Comparison of ENCODE assay signal across 15 cellular contexts in genomic region chr1:51372561-51372960, GRCh38. TPM values are rescaled to one million over a fixed set of nuclear protein-coding genes. Genes with fewer than 3 reads are reported as not detected.
DNase-seq lines count a peak whose midpoint lies in the region; ATAC-seq and TF ChIP-seq lines count a peak whose summit lies in the region.
"Had no signal": no experiment of that assay in that cellular context is flagged by ENCODE, and none has a peak within 500 bp of the region (broad histone marks: within the 10 kb centered on the region; RNA-seq: fewer than 3 reads in every experiment).

No MANE protein-coding gene starts in this region.

- H3K27me3 Mint-ChIP-seq in activated T-cell treated with anti-CD3 and anti-CD28 coated beads, Interleukin-2, amount 50 U/mL, for 24 hours: no peaks in the 10 kb centered on the region
- no peaks in the 10 kb centered on the region for H3K27me3 Mint-ChIP-seq in activated T-helper 17 cell treated with anti-CD3 and anti-CD28 coated beads, Interleukin-2, amount 50 U/mL, for 72 hours
- no peaks in the 10 kb centered on the region for H3K27me3 Mint-ChIP-seq in nephron progenitor cell (ENCODE audit: low read depth, poor library complexity)
- H3K27me3 Mint-ChIP-seq: CD4-positive, alpha-beta T cell had no signal

- H3K4me3 ChIP-seq in HAP-1: no peak overlapping the region
- H3K4me3 ChIP-seq: BLaER1 treated with 17β-estradiol and CSF1 and Interleukin-3, amounts not matched to agents 10 nM and 100 nM had no signal

- H3K4me1 Mint-ChIP-seq in activated T-cell treated with anti-CD3 and anti-CD28 coated beads, Interleukin-2, amount 50 U/mL, for 24 hours (ENCODE audit: low read depth): peaks cover 3% of the 10 kb centered on the region
- peaks cover 2% of the 10 kb centered on the region for H3K4me1 Mint-ChIP-seq in activated T-helper 17 cell treated with anti-CD3 and anti-CD28 coated beads, Interleukin-2, amount 50 U/mL, for 72 hours
- peaks cover 5% of the 10 kb centered on the region for H3K4me1 Mint-ChIP-seq in nephron progenitor cell
- H3K4me1 Mint-ChIP-seq: H9 had no signal

- in situ Hi-C loops in HAP-1 (cut with MboI; ENCODE audit: low sequenced_read_pairs): no loop called here

- no peak for TF ChIP-seq CTCF in nephron progenitor cell (IDR thresholded peaks at IDR 0.05)

- no peaks in the 10 kb centered on the region for H3K9me3 ChIP-seq in HAP-1

- H3K27ac Mint-ChIP-seq in activated T-cell treated with anti-CD3 and anti-CD28 coated beads, Interleukin-2, amount 50 U/mL, for 24 hours: peak overlapping the region; percentile 47
- H3K27ac Mint-ChIP-seq in activated T-helper 17 cell treated with anti-CD3 and anti-CD28 coated beads, Interleukin-2, amount 50 U/mL, for 72 hours: peak overlapping the region; percentile 74
- peak overlapping the region; percentile 19 for H3K27ac Mint-ChIP-seq in nephron progenitor cell
- H3K27ac Mint-ChIP-seq: CD4-positive, alpha-beta T cell; H9 had no signal

- no peaks in the 10 kb centered on the region for H3K9me3 Mint-ChIP-seq in activated T-cell treated with anti-CD3 and anti-CD28 coated beads, Interleukin-2, amount 50 U/mL, for 24 hours
- H3K9me3 Mint-ChIP-seq in activated T-helper 17 cell treated with anti-CD3 and anti-CD28 coated beads, Interleukin-2, amount 50 U/mL, for 72 hours: no peaks in the 10 kb centered on the region
- H3K9me3 Mint-ChIP-seq in nephron progenitor cell: peaks cover 24% of the 10 kb centered on the region
- H3K9me3 Mint-ChIP-seq: CD4-positive, alpha-beta T cell; H9 had no signal

- H3K36me3 ChIP-seq in HAP-1 (replicated peaks): peaks cover 7% of the 10 kb centered on the region

- H3K36me3 Mint-ChIP-seq in activated T-cell treated with anti-CD3 and anti-CD28 coated beads, Interleukin-2, amount 50 U/mL, for 24 hours (ENCODE audit: low read depth): peaks cover 68% of the 10 kb centered on the region
- peaks cover 65% of the 10 kb centered on the region for H3K36me3 Mint-ChIP-seq in activated T-helper 17 cell treated with anti-CD3 and anti-CD28 coated beads, Interleukin-2, amount 50 U/mL, for 72 hours (ENCODE audit: low read depth)
- H3K36me3 Mint-ChIP-seq in nephron progenitor cell (ENCODE audit: low read depth): peaks cover 41% of the 10 kb centered on the region

- no peaks in the 10 kb centered on the region for H3K4me1 ChIP-seq in HAP-1
- H3K4me1 ChIP-seq: BLaER1 treated with 17β-estradiol and CSF1 and Interleukin-3, amounts not matched to agents 10 nM and 100 nM had no signal

- H3K27me3 ChIP-seq in HAP-1 (ENCODE audit: low read depth): no peaks in the 10 kb centered on the region
- H3K27me3 ChIP-seq: BLaER1 treated with 17β-estradiol and CSF1 and Interleukin-3, amounts not matched to agents 10 nM and 100 nM had no signal

- DNase-seq in activated T-cell treated with anti-CD3 and anti-CD28 coated beads, Interleukin-2, amount 50 U/mL, for 24 hours: no peak
- no peak for DNase-seq in activated T-cell treated with anti-CD3 and anti-CD28 coated beads, Interleukin-2, amount 50 U/mL, for 48 hours
- no peak for DNase-seq in nephron progenitor cell
- no peak for DNase-seq in HAP-1 (ENCODE audit: low spot score in 2 of 2)
- no peak for DNase-seq in NCI-H1105 treated with DMSO at 0.1 percent for 48 hours (lab: John Stamatoyannopoulos, UW)
- no peak for DNase-seq in COLO829 (ENCODE audit: low spot score)
- DNase-seq: ACHN; CD4-positive, alpha-beta T cell; DMS79; GDM1; GOT3; H9 had no signal

- H3K4me3 Mint-ChIP-seq in activated T-cell treated with anti-CD3 and anti-CD28 coated beads, Interleukin-2, amount 50 U/mL, for 24 hours: no peak overlapping the region
- H3K4me3 Mint-ChIP-seq in activated T-helper 17 cell treated with anti-CD3 and anti-CD28 coated beads, Interleukin-2, amount 50 U/mL, for 72 hours: no peak overlapping the region
- H3K4me3 Mint-ChIP-seq in nephron progenitor cell: no peak overlapping the region
- H3K4me3 Mint-ChIP-seq: CD4-positive, alpha-beta T cell; H9 had no signal

- peak; percentile 40 for ATAC-seq in activated T-helper 17 cell treated with anti-CD3 and anti-CD28 coated beads, Interleukin-2, amount 50 U/mL, for 72 hours (replicated peaks)
- ATAC-seq: HepG2 had no signal

RNA-seq across cellular contexts. Expression of gene TTC39A, which starts 42.2 kb away (rescaled TPM):
- under 1 TPM in 1 of 2 donors, not detected in 1; 0.74 TPM for total RNA-seq in activated T-helper 17 cell treated with anti-CD3 and anti-CD28 coated beads, Interleukin-2, amount 50 U/mL, for 72 hours
- total RNA-seq: CD4-positive, alpha-beta T cell had no signal

Comparison
In these comparisons a context has a peak if more than half of its experiments do, and no peak if none do; other contexts are left out.
1. H3K27ac Mint-ChIP-seq: peak in every context shown above with its lines; median percentile 74 in activated T-helper 17 cell treated with anti-CD3 and anti-CD28 coated beads, Interleukin-2, amount 50 U/mL, for 72 hours; 47 in activated T-cell treated with anti-CD3 and anti-CD28 coated beads, Interleukin-2, amount 50 U/mL, for 24 hours; 19 in nephron progenitor cell.